ENCODE assay signal across 12 cellular contexts in genomic region chr15:101725073-101725472, GRCh38. TPM values are rescaled to one million over a fixed set of nuclear protein-coding genes. Genes with fewer than 3 reads are reported as not detected.
DNase-seq lines count a peak whose midpoint lies in the region; ATAC-seq, FAIRE-seq and TF ChIP-seq lines count a peak whose summit lies in the region.
"Had no signal": no experiment of that assay in that cellular context is flagged by ENCODE, and none has a peak within 500 bp of the region (broad histone marks: within the 10 kb centered on the region; RNA-seq: fewer than 3 reads in every experiment).

No MANE protein-coding gene starts in this region.

- ATAC-seq in GM18868 (IDR thresholded peaks at IDR 0.05; ENCODE audit: unreplicated experiment) = no peak

- H3K27me3 Mint-ChIP-seq in T-helper 1 cell treated with Interleukin-12 subunit alpha and Interleukin-12 subunit beta and Interleukin-4 antibody, amounts not matched to agents 30 μg/mL and 1 μg/mL, for 36 hours (ENCODE audit: low read depth) = peaks cover 4% of the 10 kb centered on the region
- no peaks in the 10 kb centered on the region for H3K27me3 Mint-ChIP-seq in progenitor cell of endocrine pancreas

- no peak for TF ChIP-seq CTCF in H1 (IDR thresholded peaks at IDR 0.05; ENCODE audit: control extremely low read depth in 1 of 3, insufficient read depth in 1 of 3, low read depth in 1 of 3, low read length in 3 of 3)
- TF ChIP-seq CTCF in progenitor cell of endocrine pancreas (IDR thresholded peaks at IDR 0.05; ENCODE audit: unreplicated experiment) = no peak

- no peak overlapping the region for H3K56ac ChIP-seq in H1 (replicated peaks; ENCODE audit: insufficient read length, low read depth, low read length)

- H3K23me2 ChIP-seq in H1 (ENCODE audit: low read depth, low read length) = peaks cover 5% of the 10 kb centered on the region; the same call in 1 of the 2 replicates

- H3K9me3 Mint-ChIP-seq in T-helper 1 cell treated with Interleukin-12 subunit alpha and Interleukin-12 subunit beta and Interleukin-4 antibody, amounts not matched to agents 30 μg/mL and 1 μg/mL, for 36 hours = peaks cover 8% of the 10 kb centered on the region
- no peaks in the 10 kb centered on the region for H3K9me3 Mint-ChIP-seq in progenitor cell of endocrine pancreas (ENCODE audit: low read depth)

- H3K36me3 ChIP-seq in Karpas-422 (ENCODE audit: insufficient read depth, low read length) = peaks cover 8% of the 10 kb centered on the region
- H3K36me3 ChIP-seq in H1 (ENCODE audit: control insufficient read depth in 2 of 4, insufficient read depth in 4 of 4, low read length in 3 of 4) = peaks cover 4 to 10% (median 8%) of the 10 kb centered on the region in 4 experiments; a peak in 5 of 8 replicates

- no peak overlapping the region for H2AK5ac ChIP-seq in H1 (ENCODE audit: low read depth, low read length)

- POLR2A ChIA-PET in H1 (lab: Charles Lee; ENCODE audit: partially characterized antibody) = no interaction called here

- H2BK12ac ChIP-seq in H1 (ENCODE audit: low read depth, low read length) = no peak overlapping the region

- H3K4me3 ChIP-seq in Karpas-422 (ENCODE audit: low read length) (no peak overlapping the region), H1 (ENCODE audit: extremely low read depth in 1 of 4, insufficient read depth in 2 of 4, low read depth in 3 of 4, low read length in 4 of 4) (no peak overlapping the region)
- H3K4me3 ChIP-seq: lung had no signal

- no peak overlapping the region for H4K91ac ChIP-seq in H1 (replicated peaks; ENCODE audit: insufficient read length, low read length)

- DNase-seq in T-helper 1 cell (no peak), Karpas-422 (no peak), H1 (ENCODE audit: low read depth in 1 of 2, low spot score in 2 of 2) (no peak), progenitor cell of endocrine pancreas (ENCODE audit: low spot score, unreplicated experiment) (no peak), GOT3 (lab: John Stamatoyannopoulos, UW) (no peak)
- no peak for DNase-seq in stimulated activated naive CD4-positive, alpha-beta T cell treated with Interleukin-2 at 50 U/mL for 16 hours (lab: John Stamatoyannopoulos, UW)

- TF ChIP-seq RAD21 in H1 (IDR thresholded peaks at IDR 0.05 in 1 of 2, conservative IDR thresholded peaks at IDR 0.05 in 1 of 2; ENCODE audit: low read depth in 2 of 2, low read length in 2 of 2) = no peak

- H3K79me2 ChIP-seq in Karpas-422 (ENCODE audit: low read length) = no peaks in the 10 kb centered on the region; the same call in 1 of the 2 replicates
- no peaks in the 10 kb centered on the region for H3K79me2 ChIP-seq in H1 (ENCODE audit: control insufficient read depth in 1 of 2, insufficient read depth in 2 of 2, low read length in 2 of 2)

- H2BK5ac ChIP-seq in H1 (ENCODE audit: low read depth, low read length) = no peak overlapping the region

- H4K8ac ChIP-seq in H1 (ENCODE audit: extremely low read depth, insufficient read depth, low read length) = no peak overlapping the region

- H2BK120ac ChIP-seq in H1 (replicated peaks; ENCODE audit: low read depth, low read length) = no peak overlapping the region

- no peak overlapping the region for H2BK20ac ChIP-seq in H1 (ENCODE audit: low read length)

- H3K27me3 ChIP-seq in Karpas-422 (ENCODE audit: low read length) (no peaks in the 10 kb centered on the region), H1 (replicated peaks in 1 of 4; ENCODE audit: control insufficient read depth in 3 of 4, extremely low read depth in 1 of 4, insufficient read depth in 3 of 4, low read length in 3 of 4) (no peaks in the 10 kb centered on the region)
- H3K27me3 ChIP-seq: testis had no signal

- TF ChIP-seq POLR2A in H1 (IDR thresholded peaks at IDR 0.05; ENCODE audit: control extremely low read depth in 1 of 2, low read depth in 2 of 2, low read length in 2 of 2) = no peak

- no peak overlapping the region for H2BK15ac ChIP-seq in H1 (ENCODE audit: low read length)

- peak overlapping the region; percentile 65 for H2AFZ ChIP-seq in Karpas-422 (ENCODE audit: low read length)
- H2AFZ ChIP-seq in H1 (ENCODE audit: low read length) = peak overlapping the region; percentile 100

- no peak overlapping the region for H3K9ac ChIP-seq in Karpas-422 (ENCODE audit: low read length)
- H3K9ac ChIP-seq in H1 (replicated peaks in 1 of 4; ENCODE audit: extremely low read depth in 1 of 4, low read depth in 3 of 4, low read length in 3 of 4) = no peak overlapping the region

- H3K4ac ChIP-seq in H1 (replicated peaks; ENCODE audit: insufficient read length, low read depth, low read length) = no peak overlapping the region

- H3K9me3 ChIP-seq in Karpas-422 (ENCODE audit: low read length) (no peaks in the 10 kb centered on the region), H1 (ENCODE audit: insufficient read depth in 2 of 2, low read depth in 1 of 2, low read length in 1 of 2) (no peaks in the 10 kb centered on the region)
- H3K9me3 ChIP-seq: testis had no signal

- FAIRE-seq in H1 (lab: Jason Lieb, UNC) = no peak
- FAIRE-seq: A204.1, GM12878 had no signal

- no peaks in the 10 kb centered on the region for H3K9me2 ChIP-seq in Karpas-422 (replicated peaks; ENCODE audit: insufficient read depth, low read length)

- H3K79me1 ChIP-seq in H1 (ENCODE audit: low read depth, low read length) = no peaks in the 10 kb centered on the region

- 91% methylated on average over 2 of the region's 2 CpGs; no CpG with 5 or more reads in 1 of the 2 experiments for WGBS in H1 (ENCODE audit: extremely low coverage in 1 of 2, insufficient coverage in 1 of 2, insufficient read length in 1 of 2, insufficient replicate concordance in 2 of 2, low coverage in 1 of 2, low lambda C conversion rate in 2 of 2, missing lambda C conversion rate in 1 of 2), 2 experiments

- H3K23ac ChIP-seq in H1 (ENCODE audit: insufficient read length) = no peak overlapping the region

- H3K4me3 Mint-ChIP-seq in T-helper 1 cell treated with Interleukin-12 subunit alpha and Interleukin-12 subunit beta and Interleukin-4 antibody, amounts not matched to agents 30 μg/mL and 1 μg/mL, for 36 hours = peak overlapping the region; percentile 37
- peak overlapping the region; percentile 51 for H3K4me3 Mint-ChIP-seq in progenitor cell of endocrine pancreas (ENCODE audit: low read depth)

- no peak overlapping the region for H3K18ac ChIP-seq in H1 (ENCODE audit: extremely low read depth, low read length)

- H3K27ac Mint-ChIP-seq in T-helper 1 cell treated with Interleukin-12 subunit alpha and Interleukin-12 subunit beta and Interleukin-4 antibody, amounts not matched to agents 30 μg/mL and 1 μg/mL, for 36 hours = no peak overlapping the region
- no peak overlapping the region for H3K27ac Mint-ChIP-seq in progenitor cell of endocrine pancreas

- H3K4me1 ChIP-seq in Karpas-422 (ENCODE audit: low read length) (peaks cover 14% of the 10 kb centered on the region), H1 (replicated peaks in 1 of 4; ENCODE audit: control insufficient read depth in 3 of 4, insufficient read depth in 4 of 4, low read length in 3 of 4) (peaks cover 0 to 2% (median 0%) of the 10 kb centered on the region in 4 experiments; a peak in 2 of 7 replicates)

- H3K36me3 Mint-ChIP-seq in T-helper 1 cell treated with Interleukin-12 subunit alpha and Interleukin-12 subunit beta and Interleukin-4 antibody, amounts not matched to agents 30 μg/mL and 1 μg/mL, for 36 hours (ENCODE audit: low read depth) = peaks cover 23% of the 10 kb centered on the region
- H3K36me3 Mint-ChIP-seq in progenitor cell of endocrine pancreas (ENCODE audit: insufficient read depth) = peaks cover 13% of the 10 kb centered on the region

- H4K20me1 ChIP-seq in Karpas-422 (ENCODE audit: insufficient read depth, low read depth, low read length) = no peaks in the 10 kb centered on the region
- no peaks in the 10 kb centered on the region for H4K20me1 ChIP-seq in H1 (replicated peaks in 1 of 2; ENCODE audit: control insufficient read depth in 1 of 2, insufficient read depth in 2 of 2, low read length in 2 of 2)

- no peak overlapping the region for H3K14ac ChIP-seq in H1 (ENCODE audit: insufficient read length)

- no peak overlapping the region for H3K4me2 ChIP-seq in Karpas-422 (ENCODE audit: low read depth, low read length, poor library complexity, severe bottlenecking)
- H3K4me2 ChIP-seq in H1 (ENCODE audit: insufficient read depth in 1 of 2, low read depth in 2 of 2, low read length in 2 of 2) = 0 out of 4 replicates have a peak overlapping the region, but pooled peaks of 1 of the 2 experiments have one; percentile 57

- no peak for TF ChIP-seq EP300 in H1 (IDR thresholded peaks at IDR 0.05; ENCODE audit: borderline replicate concordance in 1 of 2, low read depth in 2 of 2, low read length in 2 of 2)

- H3K4me1 Mint-ChIP-seq in T-helper 1 cell treated with Interleukin-12 subunit alpha and Interleukin-12 subunit beta and Interleukin-4 antibody, amounts not matched to agents 30 μg/mL and 1 μg/mL, for 36 hours (ENCODE audit: low read depth) = peaks cover 21% of the 10 kb centered on the region
- peaks cover 7% of the 10 kb centered on the region for H3K4me1 Mint-ChIP-seq in progenitor cell of endocrine pancreas (ENCODE audit: low read depth)

- CTCF ChIA-PET in H1 (lab: Charles Lee; ENCODE audit: partially characterized antibody) = no interaction called here

- no peak overlapping the region for H4K5ac ChIP-seq in H1 (ENCODE audit: insufficient read length, low read depth, low read length)

- H3K27ac ChIP-seq in Karpas-422 (ENCODE audit: low read length) (no peak overlapping the region), H1 (ENCODE audit: low read depth, low read length) (no peak overlapping the region)

TF ChIP-seq in H1, 55 proteins besides CTCF, POLR2A, EP300 and RAD21 (continues in another document):
- TF ChIP-seq BACH1 (IDR thresholded peaks at IDR 0.05; ENCODE audit: low read length) (no peak), TCF12 (IDR thresholded peaks at IDR 0.05; ENCODE audit: low read depth, low read length) (no peak), MAFK (IDR thresholded peaks at IDR 0.05; ENCODE audit: low read depth, low read length) (no peak), TAF7 (optimal IDR thresholded peaks at IDR 0.05; ENCODE audit: borderline replicate concordance, low read depth, low read length) (no peak), SP4 (IDR thresholded peaks at IDR 0.05; ENCODE audit: low read length) (no peak), NANOG (IDR thresholded peaks at IDR 0.05; ENCODE audit: insufficient read depth, low read depth, low read length, poor library complexity, severe bottlenecking) (no peak), BRCA1 (IDR thresholded peaks at IDR 0.05; ENCODE audit: low read depth, low read length) (no peak)

RNA-seq across cellular contexts. Expression of gene TARS3, which starts 0.8 kb away (rescaled TPM):
- total RNA-seq in Karpas-422 (2014; rRNA removed; shearing (Covaris generic); ENCODE audit: low replicate concordance) = 11.0 and 12.4 TPM in 2 replicates
- 11.9 and 13.9 TPM in 2 replicates for total RNA-seq in H1 (2021; fragmentation: NEBNext Ultra II Directional; extraction: Animal tissue kit (Norgen Biotek cat#: 25700))
- 2.1 and 2.4 TPM in 2 replicates for polyA plus RNA-seq in H1 (2011; rRNA removed)
- 3.0 TPM for polyA plus RNA-seq in H1 (2011; cell fraction: cytosol; rRNA removed)
- 2.7 TPM for polyA plus RNA-seq in H1 (2011; cell fraction: nucleus; rRNA removed)
- polyA plus RNA-seq in H1 (2012, experiment 1 of 2) = 6.1 to 8.0 TPM (median 7.1 TPM) in 4 replicates
- 1.0 TPM for polyA plus RNA-seq in H1 (2012, experiment 2 of 2)
- polyA plus RNA-seq in H1 (2013, experiment 1 of 2) = 8.3 TPM
- polyA plus RNA-seq in H1 (2013, experiment 2 of 2) = 7.9 TPM
- 2.5 and 5.0 TPM in 2 replicates for polyA minus RNA-seq in H1 (2011; rRNA and poly(A)+ RNA removed)
- 4.3 TPM for polyA minus RNA-seq in H1 (2011; cell fraction: cytosol; rRNA and poly(A)+ RNA removed)
- polyA minus RNA-seq in H1 (2011; cell fraction: nucleus; rRNA and poly(A)+ RNA removed) = 11.4 TPM
- total RNA-seq in progenitor cell of endocrine pancreas = 19.5 and 21.5 TPM in 2 replicates
